Comparison of ENCODE assay signal across 20 cellular contexts in the genomic region with DNA sequence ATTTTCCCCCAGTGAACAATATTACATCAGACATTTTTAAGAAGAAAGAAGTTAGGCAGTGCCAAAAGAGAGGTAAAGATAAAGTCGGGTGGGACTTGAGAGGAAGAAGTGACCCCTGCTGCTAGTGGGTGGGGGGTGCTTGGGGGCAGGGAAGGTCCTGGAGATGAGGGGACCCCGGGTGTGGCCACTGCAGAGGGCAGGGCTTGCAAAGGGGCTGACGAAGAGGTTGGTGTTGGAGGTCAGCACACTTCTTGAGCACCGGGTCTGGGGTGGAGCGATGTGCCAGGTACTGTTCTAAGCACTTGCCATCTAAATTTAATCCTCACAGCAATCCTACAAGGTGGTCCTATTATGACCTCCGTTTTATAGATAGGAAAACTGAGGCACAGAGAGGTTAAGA.
DNase-seq lines count a peak whose midpoint lies in the region; ATAC-seq and TF ChIP-seq lines count a peak whose summit lies in the region.
"Had no signal": no experiment of that assay in that cellular context is flagged by ENCODE, and none has a peak within 500 bp of the region (broad histone marks: within the 10 kb centered on the region; RNA-seq: fewer than 3 reads in every experiment).

No MANE protein-coding gene starts in this region.

- CTCF ChIA-PET in activated CD4-positive, alpha-beta memory T cell treated with anti-CD3 and anti-CD28 coated beads, Interleukin-2, amount 10 ng/mL, durations not matched to agents 7 days and 5 days (lab: Charles Lee): no interaction called here
- CTCF ChIA-PET in activated CD4-positive, alpha-beta memory T cell treated with anti-CD3 and anti-CD28 coated beads for 36 hours (lab: Charles Lee): no interaction called here

- no peak overlapping the region for H3K4me3 Mint-ChIP-seq in activated CD4-positive, alpha-beta memory T cell treated with anti-CD3 and anti-CD28 coated beads, Interleukin-2, amount 10 ng/mL, durations not matched to agents 7 days and 5 days
- H3K4me3 Mint-ChIP-seq in activated CD4-positive, alpha-beta memory T cell treated with anti-CD3 and anti-CD28 coated beads for 36 hours: no peak overlapping the region
- H3K4me3 Mint-ChIP-seq in glutamatergic neuron (ENCODE audit: unreplicated experiment): peak overlapping the region; percentile 77
- H3K4me3 Mint-ChIP-seq in osteocyte (ENCODE audit: unreplicated experiment): no peak overlapping the region
- H3K4me3 Mint-ChIP-seq: CD4-positive, alpha-beta memory T cell had no signal

- no peak for ATAC-seq in GM18498 (IDR thresholded peaks at IDR 0.05; ENCODE audit: unreplicated experiment)
- ATAC-seq: GM12878, Panc1 had no signal

- no peak overlapping the region for H3K27ac Mint-ChIP-seq in activated CD4-positive, alpha-beta memory T cell treated with anti-CD3 and anti-CD28 coated beads, Interleukin-2, amount 10 ng/mL, durations not matched to agents 7 days and 5 days
- no peak overlapping the region for H3K27ac Mint-ChIP-seq in activated CD4-positive, alpha-beta memory T cell treated with anti-CD3 and anti-CD28 coated beads for 36 hours
- H3K27ac Mint-ChIP-seq in glutamatergic neuron (ENCODE audit: unreplicated experiment): peak overlapping the region; percentile 87
- no peak overlapping the region for H3K27ac Mint-ChIP-seq in osteocyte (ENCODE audit: unreplicated experiment)

- POLR2A ChIA-PET in activated CD4-positive, alpha-beta memory T cell treated with anti-CD3 and anti-CD28 coated beads, Interleukin-2, amount 10 ng/mL, durations not matched to agents 7 days and 5 days (lab: Charles Lee): no interaction called here
- POLR2A ChIA-PET in activated CD4-positive, alpha-beta memory T cell treated with anti-CD3 and anti-CD28 coated beads for 36 hours (lab: Charles Lee): no interaction called here

- H3K36me3 Mint-ChIP-seq in activated CD4-positive, alpha-beta memory T cell treated with anti-CD3 and anti-CD28 coated beads, Interleukin-2, amount 10 ng/mL, durations not matched to agents 7 days and 5 days (ENCODE audit: low read depth): no peaks in the 10 kb centered on the region
- no peaks in the 10 kb centered on the region for H3K36me3 Mint-ChIP-seq in activated CD4-positive, alpha-beta memory T cell treated with anti-CD3 and anti-CD28 coated beads for 36 hours
- H3K36me3 Mint-ChIP-seq in glutamatergic neuron (ENCODE audit: unreplicated experiment): peaks cover 33% of the 10 kb centered on the region
- peaks cover 70% of the 10 kb centered on the region for H3K36me3 Mint-ChIP-seq in osteocyte (ENCODE audit: unreplicated experiment)

- no peaks in the 10 kb centered on the region for H3K9me3 Mint-ChIP-seq in activated CD4-positive, alpha-beta memory T cell treated with anti-CD3 and anti-CD28 coated beads, Interleukin-2, amount 10 ng/mL, durations not matched to agents 7 days and 5 days
- peaks cover 3% of the 10 kb centered on the region for H3K9me3 Mint-ChIP-seq in activated CD4-positive, alpha-beta memory T cell treated with anti-CD3 and anti-CD28 coated beads for 36 hours
- H3K9me3 Mint-ChIP-seq in glutamatergic neuron (ENCODE audit: unreplicated experiment): peaks cover 10% of the 10 kb centered on the region
- H3K9me3 Mint-ChIP-seq in osteocyte (ENCODE audit: unreplicated experiment): peaks cover 12% of the 10 kb centered on the region

- TF ChIP-seq CTCF in glutamatergic neuron (IDR thresholded peaks at IDR 0.05; ENCODE audit: partially characterized antibody, unreplicated experiment): no peak
- no peak for TF ChIP-seq CTCF in osteocyte (IDR thresholded peaks at IDR 0.05)

- no peaks in the 10 kb centered on the region for H3K4me1 Mint-ChIP-seq in activated CD4-positive, alpha-beta memory T cell treated with anti-CD3 and anti-CD28 coated beads, Interleukin-2, amount 10 ng/mL, durations not matched to agents 7 days and 5 days
- H3K4me1 Mint-ChIP-seq in activated CD4-positive, alpha-beta memory T cell treated with anti-CD3 and anti-CD28 coated beads for 36 hours (ENCODE audit: low read depth): no peaks in the 10 kb centered on the region
- H3K4me1 Mint-ChIP-seq in glutamatergic neuron (ENCODE audit: low read depth, unreplicated experiment) (peaks cover 26% of the 10 kb centered on the region), osteocyte (ENCODE audit: unreplicated experiment) (no peaks in the 10 kb centered on the region)
- H3K4me1 Mint-ChIP-seq: CD4-positive, alpha-beta memory T cell had no signal

- DNase-seq in activated CD4-positive, alpha-beta memory T cell treated with anti-CD3 and anti-CD28 coated beads, Interleukin-2, amount 10 ng/mL, durations not matched to agents 7 days and 5 days: peak; percentile 8
- no peak for DNase-seq in activated CD4-positive, alpha-beta memory T cell treated with anti-CD3 and anti-CD28 coated beads for 36 hours
- DNase-seq in glutamatergic neuron: no peak
- peak; percentile 63 for DNase-seq in osteocyte (ENCODE audit: extremely low spot score, unreplicated experiment)
- DNase-seq in ureter (ENCODE audit: low spot score): peak; percentile 32
- no peak for DNase-seq in stimulated activated CD4-positive, alpha-beta T cell treated with anti-CD3 and anti-CD28 coated beads, Interleukin-4, amount 100 ng/mL, for 4 hours
- no peak for DNase-seq in AG20443 (ENCODE audit: low spot score)
- DNase-seq: BE2C; CD4-positive, alpha-beta memory T cell; DND-41; GDM1; IMR-90; Karpas-422; MG63; NCI-H1092; NCI-H2081 treated with DMSO at 0.1 percent for 48 hours; NCI-H510A had no signal

- intact Hi-C loops in activated CD4-positive, alpha-beta memory T cell treated with anti-CD3 and anti-CD28 coated beads for 36 hours (cut with micrococcal nuclease): no loop called here

- H3K27me3 Mint-ChIP-seq in activated CD4-positive, alpha-beta memory T cell treated with anti-CD3 and anti-CD28 coated beads, Interleukin-2, amount 10 ng/mL, durations not matched to agents 7 days and 5 days: no peaks in the 10 kb centered on the region
- no peaks in the 10 kb centered on the region for H3K27me3 Mint-ChIP-seq in activated CD4-positive, alpha-beta memory T cell treated with anti-CD3 and anti-CD28 coated beads for 36 hours
- peaks cover 6% of the 10 kb centered on the region for H3K27me3 Mint-ChIP-seq in glutamatergic neuron (ENCODE audit: unreplicated experiment)
- H3K27me3 Mint-ChIP-seq in osteocyte (ENCODE audit: unreplicated experiment): no peaks in the 10 kb centered on the region

Comparison
In these comparisons a context has a peak if more than half of its experiments do, and no peak if none do; other contexts are left out.
1. DNase-seq: peak in activated CD4-positive, alpha-beta memory T cell treated with anti-CD3 and anti-CD28 coated beads, Interleukin-2, amount 10 ng/mL, durations not matched to agents 7 days and 5 days (single experiment), osteocyte (single experiment) and ureter (single experiment); none in activated CD4-positive, alpha-beta memory T cell treated with anti-CD3 and anti-CD28 coated beads for 36 hours (single experiment), glutamatergic neuron (single experiment), stimulated activated CD4-positive, alpha-beta T cell treated with anti-CD3 and anti-CD28 coated beads, Interleukin-4, amount 100 ng/mL, for 4 hours (0 of 2) and AG20443 (single experiment).